Comparison of ENCODE assay signal across 33 cellular contexts in genomic region chr1:30723296-30723897, GRCh38. TPM values are rescaled to one million over a fixed set of nuclear protein-coding genes. Genes with fewer than 3 reads are reported as not detected.
DNase-seq lines count a peak whose midpoint lies in the region; ATAC-seq, FAIRE-seq and TF ChIP-seq lines count a peak whose summit lies in the region.
"Had no signal": no experiment of that assay in that cellular context is flagged by ENCODE, and none has a peak within 500 bp of the region (broad histone marks: within the 10 kb centered on the region; RNA-seq: fewer than 3 reads in every experiment).

Gene MATN1 (minus strand): TSS chr1:30723585. CDS start chr1:30723551, 34 bp downstream.

- peak within 1 kb of the TSS; percentile 52 for H4K91ac ChIP-seq in H1 (replicated peaks; ENCODE audit: insufficient read length, low read length)

- no peak for TF ChIP-seq EP300 in H1 (IDR thresholded peaks at IDR 0.05; ENCODE audit: borderline replicate concordance in 1 of 2, low read depth in 2 of 2, low read length in 2 of 2)

- H2AFZ ChIP-seq in H1 (ENCODE audit: low read length), result no peak within 1 kb of the TSS

- 80% methylated on average over 15 of the region's 17 CpGs; no CpG with 5 or more reads in 1 of the 2 experiments for WGBS in H1 (ENCODE audit: extremely low coverage in 1 of 2, insufficient coverage in 1 of 2, insufficient read length in 1 of 2, insufficient replicate concordance in 2 of 2, low coverage in 1 of 2, low lambda C conversion rate in 2 of 2, missing lambda C conversion rate in 1 of 2), 2 experiments

- no peak for DNase-seq in activated CD4-positive, alpha-beta T cell treated with anti-CD3 and anti-CD28 coated beads, Interleukin-2, amount 10 ng/mL, durations not matched to agents 7 days and 5 days
- DNase-seq in activated CD4-positive, alpha-beta T cell treated with anti-CD3 and anti-CD28 coated beads, Interleukin-2, amount 50 U/mL, for 4 hours, result no peak
- DNase-seq in H1 (ENCODE audit: low read depth in 1 of 2, low spot score in 2 of 2) (no peak), SJCRH30 (no peak), GM13977 (ENCODE audit: low spot score) (no peak)
- DNase-seq in stimulated activated naive B cell treated with anti-CD40 and anti-IgM and Interleukin-4, amounts not matched to agents 10 μg/mL and 1 μg/mL and 100 μg/mL, for 72 hours, result no peak
- DNase-seq: activated CD4-positive, alpha-beta T cell treated with anti-CD3 and anti-CD28 coated beads for 1 hour; activated effector memory CD4-positive, alpha-beta T cell treated with anti-CD3 and anti-CD28 coated beads, Interleukin-2, amount 50 U/mL, for 16 hours; activated naive CD8-positive, alpha-beta T cell treated with anti-CD3 and anti-CD28 coated beads, Interleukin-2, amount 50 U/mL, for 24 hours; CD8-positive, alpha-beta T cell; central memory CD4-positive, alpha-beta T cell; dermis blood vessel endothelial cell; esophagus squamous epithelium; foreskin keratinocyte; head of caudate nucleus; islet precursor cell; NCI-H1092; NCI-H1694 treated with DMSO at 0.1 percent for 48 hours; NCI-H446 treated with DMSO at 0.1 percent for 48 hours; NCI-H82; occipital lobe; stimulated activated CD4-positive, alpha-beta T cell treated with anti-CD3 and anti-CD28 coated beads, Interleukin-4, amount 100 ng/mL, for 24 hours had no signal

- no peaks in the 10 kb centered on the region; a peak in 1 of 7 replicates for H3K27me3 ChIP-seq in H1 (replicated peaks in 1 of 4; ENCODE audit: control insufficient read depth in 3 of 4, extremely low read depth in 1 of 4, insufficient read depth in 3 of 4, low read length in 3 of 4)
- no peaks in the 10 kb centered on the region for H3K27me3 ChIP-seq in SJCRH30
- H3K27me3 ChIP-seq: esophagus squamous epithelium, foreskin keratinocyte, suprapubic skin had no signal

- H4K5ac ChIP-seq in H1 (ENCODE audit: insufficient read length, low read depth, low read length), result no peak within 1 kb of the TSS

- H3K4ac ChIP-seq in H1 (replicated peaks; ENCODE audit: insufficient read length, low read depth, low read length), result no peak within 1 kb of the TSS

- CTCF ChIA-PET in activated CD4-positive, alpha-beta T cell treated with anti-CD3 and anti-CD28 coated beads, Interleukin-2, amount 10 ng/mL, durations not matched to agents 7 days and 5 days (lab: Charles Lee), result interaction anchor here (0.6 to 3.2 kb wide), 4 partner anchors 23 to 1604 kb away, joined by 3 to 9 read pairs (median 6); no protein-coding TSS in a partner anchor
- CTCF ChIA-PET in H1 (lab: Charles Lee; ENCODE audit: partially characterized antibody), result interaction anchor here (0.7 to 55.1 kb wide), 13 partner anchors 9 to 206 kb away, joined by 3 to 1640 read pairs (median 3); partner anchors contain the start of gene LAPTM5

- no peak within 1 kb of the TSS for H2BK20ac ChIP-seq in H1 (ENCODE audit: low read length)

- H3K79me1 ChIP-seq in H1 (ENCODE audit: low read depth, low read length), result no peaks in the 10 kb centered on the region

- no peak within 1 kb of the TSS for H3K14ac ChIP-seq in H1 (ENCODE audit: insufficient read length)

- POLR2A ChIA-PET in activated CD4-positive, alpha-beta T cell treated with anti-CD3 and anti-CD28 coated beads, Interleukin-2, amount 10 ng/mL, durations not matched to agents 7 days and 5 days (lab: Charles Lee), result no interaction called here
- POLR2A ChIA-PET in H1 (lab: Charles Lee; ENCODE audit: partially characterized antibody), result interaction anchor here (0.6 to 0.8 kb wide), 2 partner anchors 56 to 79 kb away, joined by 3 read pairs; no protein-coding TSS in a partner anchor

- H2BK5ac ChIP-seq in H1 (ENCODE audit: low read depth, low read length), result no peak within 1 kb of the TSS; the same call in 1 of the 2 replicates

- H3K27me3 Mint-ChIP-seq in activated CD4-positive, alpha-beta T cell treated with anti-CD3 and anti-CD28 coated beads, Interleukin-2, amount 10 ng/mL, durations not matched to agents 7 days and 5 days, result no peaks in the 10 kb centered on the region
- no peaks in the 10 kb centered on the region for H3K27me3 Mint-ChIP-seq in stimulated activated naive B cell treated with anti-CD40 and anti-IgM and Interleukin-4, amounts not matched to agents 10 μg/mL and 1 μg/mL and 100 μg/mL, for 72 hours
- H3K27me3 Mint-ChIP-seq: activated naive CD8-positive, alpha-beta T cell treated with anti-CD3 and anti-CD28 coated beads, Interleukin-2, amount 50 U/mL, for 24 hours had no signal

- no peak for ATAC-seq in stimulated activated naive B cell treated with anti-CD40 and anti-IgM and Interleukin-4, amounts not matched to agents 10 μg/mL and 1 μg/mL and 100 μg/mL, for 72 hours (replicated peaks)
- no peak for ATAC-seq in HG03432 (IDR thresholded peaks at IDR 0.05; ENCODE audit: unreplicated experiment)
- ATAC-seq: activated naive CD8-positive, alpha-beta T cell treated with anti-CD3 and anti-CD28 coated beads, Interleukin-2, amount 50 U/mL, for 24 hours; CD8-positive, alpha-beta T cell; foreskin keratinocyte; psoas muscle had no signal

- H3K4me1 Mint-ChIP-seq in activated CD4-positive, alpha-beta T cell treated with anti-CD3 and anti-CD28 coated beads, Interleukin-2, amount 10 ng/mL, durations not matched to agents 7 days and 5 days, result peaks cover 9% of the 10 kb centered on the region
- peaks cover 43 to 71% of the 10 kb centered on the region in 2 donors for H3K4me1 Mint-ChIP-seq in stimulated activated naive B cell treated with anti-CD40 and anti-IgM and Interleukin-4, amounts not matched to agents 10 μg/mL and 1 μg/mL and 100 μg/mL, for 72 hours

- no peak within 1 kb of the TSS for H4K8ac ChIP-seq in H1 (ENCODE audit: extremely low read depth, insufficient read depth, low read length)

- H2BK12ac ChIP-seq in H1 (ENCODE audit: low read depth, low read length), result 0 out of 2 replicates have a peak within 1 kb of the TSS, but pooled peaks have one; percentile 68

- H3K9me3 ChIP-seq in H1 (ENCODE audit: insufficient read depth in 2 of 2, low read depth in 1 of 2, low read length in 1 of 2) (no peaks in the 10 kb centered on the region), SJCRH30 (replicated peaks) (no peaks in the 10 kb centered on the region)
- H3K9me3 ChIP-seq: esophagus squamous epithelium, psoas muscle, suprapubic skin had no signal

- H3K23me2 ChIP-seq in H1 (ENCODE audit: low read depth, low read length), result peaks cover 6% of the 10 kb centered on the region; the same call in 1 of the 2 replicates

- TF ChIP-seq CTCF in VCaP (conservative IDR thresholded peaks at IDR 0.05) (no peak), H1 (IDR thresholded peaks at IDR 0.05; ENCODE audit: control extremely low read depth in 1 of 3, insufficient read depth in 1 of 3, low read depth in 1 of 3, low read length in 3 of 3) (no peak), GM13977 (IDR thresholded peaks at IDR 0.05; ENCODE audit: extremely low read depth, insufficient read depth, missing control alignments) (no peak)

- no peak for FAIRE-seq in H1 (lab: Jason Lieb, UNC)
- FAIRE-seq: endometrium, GM19239 had no signal

- peak within 1 kb of the TSS; percentile 31 for H3K27ac Mint-ChIP-seq in activated CD4-positive, alpha-beta T cell treated with anti-CD3 and anti-CD28 coated beads, Interleukin-2, amount 10 ng/mL, durations not matched to agents 7 days and 5 days
- H3K27ac Mint-ChIP-seq in stimulated activated naive B cell treated with anti-CD40 and anti-IgM and Interleukin-4, amounts not matched to agents 10 μg/mL and 1 μg/mL and 100 μg/mL, for 72 hours, result peak within 1 kb of the TSS; percentile 53
- H3K27ac Mint-ChIP-seq: activated naive CD8-positive, alpha-beta T cell treated with anti-CD3 and anti-CD28 coated beads, Interleukin-2, amount 50 U/mL, for 24 hours; CD8-positive, alpha-beta T cell had no signal

- peak within 1 kb of the TSS; percentile 28; the same call in 1 of the 2 replicates for H3K18ac ChIP-seq in H1 (ENCODE audit: extremely low read depth, low read length)

- TF ChIP-seq POLR2A in H1 (IDR thresholded peaks at IDR 0.05; ENCODE audit: control extremely low read depth in 1 of 2, low read depth in 2 of 2, low read length in 2 of 2), result no peak

- H3K4me1 ChIP-seq in H1 (replicated peaks in 1 of 4; ENCODE audit: control insufficient read depth in 3 of 4, insufficient read depth in 4 of 4, low read length in 3 of 4), result peaks cover 0 to 9% (median 4%) of the 10 kb centered on the region in 4 experiments; a peak in 5 of 7 replicates
- H3K4me1 ChIP-seq in SJCRH30, result peaks cover 18% of the 10 kb centered on the region; the same call in 1 of the 2 replicates
- H3K4me1 ChIP-seq: foreskin keratinocyte had no signal

- no peak within 1 kb of the TSS for H3K4me2 ChIP-seq in H1 (ENCODE audit: insufficient read depth in 1 of 2, low read depth in 2 of 2, low read length in 2 of 2)

- H3K79me2 ChIP-seq in H1 (ENCODE audit: control insufficient read depth in 1 of 2, insufficient read depth in 2 of 2, low read length in 2 of 2), result no peaks in the 10 kb centered on the region

- H3K9ac ChIP-seq in H1 (replicated peaks in 1 of 4; ENCODE audit: extremely low read depth in 1 of 4, low read depth in 3 of 4, low read length in 3 of 4), result no peak within 1 kb of the TSS

- H3K23ac ChIP-seq in H1 (ENCODE audit: insufficient read length), result no peak within 1 kb of the TSS

- no peaks in the 10 kb centered on the region for H3K36me3 ChIP-seq in H1 (ENCODE audit: control insufficient read depth in 2 of 4, insufficient read depth in 4 of 4, low read length in 3 of 4)
- no peaks in the 10 kb centered on the region for H3K36me3 ChIP-seq in SJCRH30

- in situ Hi-C loops in GM13977 (cut with MboI; ENCODE audit: low pct_unique_long_range_greater_than_20kb, low sequenced_read_pairs, unreplicated experiment), result loop anchor here (5.0 to 10.0 kb wide), 2 partner anchors 61 to 189 kb away; no protein-coding TSS in a partner anchor

- no peaks in the 10 kb centered on the region for H3K9me3 Mint-ChIP-seq in activated CD4-positive, alpha-beta T cell treated with anti-CD3 and anti-CD28 coated beads, Interleukin-2, amount 10 ng/mL, durations not matched to agents 7 days and 5 days
- H3K9me3 Mint-ChIP-seq in stimulated activated naive B cell treated with anti-CD40 and anti-IgM and Interleukin-4, amounts not matched to agents 10 μg/mL and 1 μg/mL and 100 μg/mL, for 72 hours, result no peaks in the 10 kb centered on the region
- H3K9me3 Mint-ChIP-seq: activated naive CD8-positive, alpha-beta T cell treated with anti-CD3 and anti-CD28 coated beads, Interleukin-2, amount 50 U/mL, for 24 hours; CD8-positive, alpha-beta T cell had no signal

- H3K4me3 Mint-ChIP-seq in activated CD4-positive, alpha-beta T cell treated with anti-CD3 and anti-CD28 coated beads, Interleukin-2, amount 10 ng/mL, durations not matched to agents 7 days and 5 days, result no peak within 1 kb of the TSS
- no peak within 1 kb of the TSS for H3K4me3 Mint-ChIP-seq in stimulated activated naive B cell treated with anti-CD40 and anti-IgM and Interleukin-4, amounts not matched to agents 10 μg/mL and 1 μg/mL and 100 μg/mL, for 72 hours
- H3K4me3 Mint-ChIP-seq: activated naive CD8-positive, alpha-beta T cell treated with anti-CD3 and anti-CD28 coated beads, Interleukin-2, amount 50 U/mL, for 24 hours; CD8-positive, alpha-beta T cell had no signal

- H3K36me3 Mint-ChIP-seq in activated CD4-positive, alpha-beta T cell treated with anti-CD3 and anti-CD28 coated beads, Interleukin-2, amount 10 ng/mL, durations not matched to agents 7 days and 5 days (ENCODE audit: low read depth), result no peaks in the 10 kb centered on the region
- H3K36me3 Mint-ChIP-seq in stimulated activated naive B cell treated with anti-CD40 and anti-IgM and Interleukin-4, amounts not matched to agents 10 μg/mL and 1 μg/mL and 100 μg/mL, for 72 hours, result peaks cover 10 to 23% of the 10 kb centered on the region in 2 donors

- H3K56ac ChIP-seq in H1 (replicated peaks; ENCODE audit: insufficient read length, low read depth, low read length), result no peak within 1 kb of the TSS

- no peak within 1 kb of the TSS for H2BK15ac ChIP-seq in H1 (ENCODE audit: low read length)

- H2BK120ac ChIP-seq in H1 (replicated peaks; ENCODE audit: low read depth, low read length), result no peak within 1 kb of the TSS

- H4K20me1 ChIP-seq in H1 (replicated peaks in 1 of 2; ENCODE audit: control insufficient read depth in 1 of 2, insufficient read depth in 2 of 2, low read length in 2 of 2), result no peaks in the 10 kb centered on the region

- H3K4me3 ChIP-seq in H1 (ENCODE audit: extremely low read depth in 1 of 4, insufficient read depth in 2 of 4, low read depth in 3 of 4, low read length in 4 of 4), result no peak within 1 kb of the TSS
- no peak within 1 kb of the TSS for H3K4me3 ChIP-seq in SJCRH30
- H3K4me3 ChIP-seq: esophagus squamous epithelium, psoas muscle, suprapubic skin had no signal

- H2AK5ac ChIP-seq in H1 (ENCODE audit: low read depth, low read length), result no peak within 1 kb of the TSS

- peak within 1 kb of the TSS; percentile 44 for H3K27ac ChIP-seq in VCaP
- H3K27ac ChIP-seq in H1 (ENCODE audit: low read depth, low read length), result no peak within 1 kb of the TSS
- no peak within 1 kb of the TSS for H3K27ac ChIP-seq in SJCRH30
- H3K27ac ChIP-seq: esophagus squamous epithelium, foreskin keratinocyte, psoas muscle, suprapubic skin had no signal

- no peak for TF ChIP-seq RAD21 in H1 (IDR thresholded peaks at IDR 0.05 in 1 of 2, conservative IDR thresholded peaks at IDR 0.05 in 1 of 2; ENCODE audit: low read depth in 2 of 2, low read length in 2 of 2)

RNA-seq across cellular contexts. Expression of gene MATN1, which starts in this region (rescaled TPM):
- total RNA-seq in activated CD4-positive, alpha-beta T cell treated with anti-CD3 and anti-CD28 coated beads, Interleukin-2, amount 10 ng/mL, durations not matched to agents 7 days and 5 days, result not detected
- 0.11 and 0.28 TPM in 2 replicates for total RNA-seq in H1 (2021; fragmentation: NEBNext Ultra II Directional; extraction: Animal tissue kit (Norgen Biotek cat#: 25700))
- 0.11 and 0.12 TPM in 2 replicates for polyA plus RNA-seq in H1 (2011; rRNA removed)
- polyA plus RNA-seq in H1 (2011; cell fraction: cytosol; rRNA removed), result 0.23 TPM
- polyA plus RNA-seq in H1 (2011; cell fraction: nucleus; rRNA removed), result 0.19 TPM
- polyA plus RNA-seq in H1 (2012, experiment 1 of 2), result 0.11 to 0.32 TPM (median 0.16 TPM) in 4 replicates
- not detected for polyA plus RNA-seq in H1 (2012, experiment 2 of 2)
- 0.08 TPM for polyA plus RNA-seq in H1 (2013, experiment 1 of 2)
- 0.11 TPM for polyA plus RNA-seq in H1 (2013, experiment 2 of 2)
- polyA minus RNA-seq in H1 (2011; rRNA and poly(A)+ RNA removed), result 0.13 and 0.24 TPM in 2 replicates
- not detected for polyA minus RNA-seq in H1 (2011; cell fraction: cytosol; rRNA and poly(A)+ RNA removed)
- not detected for polyA minus RNA-seq in H1 (2011; cell fraction: nucleus; rRNA and poly(A)+ RNA removed)
- total RNA-seq in SJCRH30 (2014; rRNA removed; shearing (Covaris generic)), result 0.47 and 0.89 TPM in 2 replicates
- total RNA-seq: A172; esophagus squamous epithelium; HT1080; myocyte; psoas muscle; T-helper 1 cell treated with Interleukin-12 subunit alpha and Interleukin-12 subunit beta and Interleukin-4 antibody, amounts not matched to agents 30 ng/mL and 1 ng/mL, for 36 hours had no signal
- polyA plus RNA-seq: foreskin keratinocyte, liver had no signal
